7 cellular contexts compared by ENCODE assay signal in genomic region chr2:240579771-240580614, GRCh38. TPM values are rescaled to one million over a fixed set of nuclear protein-coding genes. Genes with fewer than 3 reads are reported as not detected.
DNase-seq lines count a peak whose midpoint lies in the region; ATAC-seq and TF ChIP-seq lines count a peak whose summit lies in the region.

No MANE protein-coding gene starts in this region.

- H3K4me3 ChIP-seq in epithelial cell of proximal tubule (ENCODE audit: low read depth, low read length), result no peak overlapping the region

- H3K27me3 Mint-ChIP-seq in progenitor cell of endocrine pancreas, result no peaks in the 10 kb centered on the region

- TF ChIP-seq CTCF in epithelial cell of proximal tubule (conservative IDR thresholded peaks at IDR 0.05; ENCODE audit: low read depth, low read length) (peak; percentile 57), progenitor cell of endocrine pancreas (IDR thresholded peaks at IDR 0.05; ENCODE audit: unreplicated experiment) (peak; percentile 46)

- ATAC-seq in GM19035 (IDR thresholded peaks at IDR 0.05; ENCODE audit: unreplicated experiment) (peak; percentile 40), GM18498 (IDR thresholded peaks at IDR 0.05; ENCODE audit: unreplicated experiment) (no peak)

- H3K4me3 Mint-ChIP-seq in progenitor cell of endocrine pancreas (ENCODE audit: low read depth), result no peak overlapping the region

- H3K4me1 Mint-ChIP-seq in progenitor cell of endocrine pancreas (ENCODE audit: low read depth), result peaks cover 6% of the 10 kb centered on the region

- DNase-seq in NCI-H2171 (lab: John Stamatoyannopoulos, UW), result peak; percentile 5
- DNase-seq in activated CD8-positive, alpha-beta memory T cell treated with anti-CD3 and anti-CD28 coated beads for 1 hour (ENCODE audit: extremely low read depth in 1 of 2, low read depth in 1 of 2), result peak; percentile 51 to 57
- no peak for DNase-seq in epithelial cell of proximal tubule (ENCODE audit: low read depth)
- DNase-seq in progenitor cell of endocrine pancreas (ENCODE audit: low spot score, unreplicated experiment), result no peak
- no peak for DNase-seq in NK-92 treated with Interleukin-12 subunit alpha and Interleukin-12 subunit beta, amount 100 ng/mL, for 24 hours (lab: John Stamatoyannopoulos, UW)

- H3K36me3 Mint-ChIP-seq in progenitor cell of endocrine pancreas (ENCODE audit: insufficient read depth), result peaks cover 7% of the 10 kb centered on the region

- H3K9me3 Mint-ChIP-seq in progenitor cell of endocrine pancreas (ENCODE audit: low read depth), result no peaks in the 10 kb centered on the region

- H3K27ac Mint-ChIP-seq in progenitor cell of endocrine pancreas, result peak overlapping the region; percentile 38

RNA-seq across cellular contexts. Expression of gene CAPN10, which starts 6.5 kb away (rescaled TPM):
- total RNA-seq in epithelial cell of proximal tubule (25.2 and 31.9 TPM in 2 replicates), progenitor cell of endocrine pancreas (65.5 and 67.2 TPM in 2 replicates)

RNA-seq across cellular contexts. Expression of gene RNPEPL1, which starts 11.7 kb away (rescaled TPM):
- total RNA-seq in epithelial cell of proximal tubule (31.2 and 53.4 TPM in 2 replicates), progenitor cell of endocrine pancreas (50.8 and 52.2 TPM in 2 replicates)

RNA-seq across cellular contexts. Expression of gene DUSP28, which starts 19.8 kb away (rescaled TPM):
- total RNA-seq in epithelial cell of proximal tubule (2.0 and 6.3 TPM in 2 replicates), progenitor cell of endocrine pancreas (4.9 and 6.4 TPM in 2 replicates)

RNA-seq across cellular contexts. Expression of gene ANKMY1, which starts 22.2 kb away (rescaled TPM):
- total RNA-seq in epithelial cell of proximal tubule, result 4.0 and 9.1 TPM in 2 replicates
- 29.0 and 29.2 TPM in 2 replicates for total RNA-seq in progenitor cell of endocrine pancreas

RNA-seq across cellular contexts. Expression of gene GPR35, which starts 45.3 kb away (rescaled TPM):
- total RNA-seq in epithelial cell of proximal tubule (not detected in 2 replicates), progenitor cell of endocrine pancreas (5.8 and 6.5 TPM in 2 replicates)

Comparison
In these comparisons a context has a peak if more than half of its experiments do, and no peak if none do; other contexts are left out.
1. DNase-seq: peak in NCI-H2171 (single experiment) and activated CD8-positive, alpha-beta memory T cell treated with anti-CD3 and anti-CD28 coated beads for 1 hour (2 of 2); none in epithelial cell of proximal tubule (single experiment), progenitor cell of endocrine pancreas (single experiment) and NK-92 treated with Interleukin-12 subunit alpha and Interleukin-12 subunit beta, amount 100 ng/mL, for 24 hours (single experiment).